Comparison of ENCODE assay signal across 8 cellular contexts in genomic region chr5:99471153-99471552, GRCh38.
DNase-seq lines count a peak whose midpoint lies in the region; ATAC-seq, FAIRE-seq and TF ChIP-seq lines count a peak whose summit lies in the region.
"Not testable (repeated sequence)": the region's sequence is repeated elsewhere in the genome, so short reads cannot be mapped to it uniquely, and the experiment has no call there.

No MANE protein-coding gene starts in this region.

- CTCF ChIA-PET in PC-3 (lab: Charles Lee), result not testable (repeated sequence)

- H3K36me3 ChIP-seq in PC-3 (ENCODE audit: low read depth, low read length); small intestine (ENCODE audit: control insufficient read depth in 2 of 2, insufficient read depth in 2 of 2, low read length in 2 of 2): not testable (repeated sequence)

- not testable (repeated sequence) for H3K9me2 ChIP-seq in PC-3 (replicated peaks; ENCODE audit: low read length)

- not testable (repeated sequence) for H3K4me1 ChIP-seq in PC-3 (ENCODE audit: insufficient read depth, low read length); small intestine (ENCODE audit: control insufficient read depth in 2 of 2, insufficient read depth in 1 of 2, low read depth in 1 of 2, low read length in 1 of 2)

- not testable (repeated sequence) for BruUV-seq in PC-3 (replicated peaks; lab: Mats Ljungman, UMichigan)

- FAIRE-seq in endometrium (lab: Jason Lieb, UNC) (peak; percentile 93), small intestine (lab: Jason Lieb, UNC) (peak; percentile 98)

- not testable (repeated sequence) for H3K79me2 ChIP-seq in PC-3 (ENCODE audit: low read length)

- POLR2A ChIA-PET in PC-3 (lab: Charles Lee; ENCODE audit: unreplicated experiment), result not testable (repeated sequence)

- not testable (repeated sequence) for H4K20me1 ChIP-seq in PC-3 (ENCODE audit: low read length)

- WGBS in small intestine, 3 donors, result 4 to 44% (median 22%) methylated on average over 1 of the region's 1 CpG

- TF ChIP-seq CTCF in 22Rv1 (IDR thresholded peaks at IDR 0.05); LNCaP clone FGC (IDR thresholded peaks at IDR 0.05; ENCODE audit: control insufficient read depth, extremely low read depth, insufficient read depth); PC-3 (conservative IDR thresholded peaks at IDR 0.05; ENCODE audit: low read depth, low read length): not testable (repeated sequence)

- not testable (repeated sequence) for H3K27me3 ChIP-seq in PC-3 (ENCODE audit: low read length); small intestine (ENCODE audit: control insufficient read depth in 2 of 2, insufficient read depth in 2 of 2, low read length in 2 of 2)

- not testable (repeated sequence) for H3K4me2 ChIP-seq in PC-3 (ENCODE audit: low read length)

- H2AFZ ChIP-seq in PC-3 (ENCODE audit: low read length), result not testable (repeated sequence)

- not testable (repeated sequence) for H3K9ac ChIP-seq in PC-3 (ENCODE audit: low read length)

- peak overlapping the region; percentile 59 for H3K27ac ChIP-seq in 22Rv1
- not testable (repeated sequence) for H3K27ac ChIP-seq in PC-3 (ENCODE audit: low read length); small intestine (ENCODE audit: low read depth in 1 of 2, low read length in 1 of 2)

- DNase-seq in DMS79 (lab: John Stamatoyannopoulos, UW), result peak; percentile 11
- peak; percentile 78 for DNase-seq in LNCaP clone FGC (ENCODE audit: low read depth)
- DNase-seq in NCI-H1417 (lab: John Stamatoyannopoulos, UW), result peak in 2 of 3 experiments; percentile 2 to 53
- peak; percentile 55 for DNase-seq in PC-3
- DNase-seq in SHP77 treated with DMSO at 0.1 percent for 48 hours (lab: John Stamatoyannopoulos, UW), result peak; percentile 27
- DNase-seq in small intestine, result peak; percentile 2

- ATAC-seq in PC-3, result peak; percentile 90

- H3K4me3 ChIP-seq in LNCaP clone FGC (ENCODE audit: low read depth, low read length); PC-3 (ENCODE audit: low read length); small intestine (ENCODE audit: low read depth in 1 of 2, low read length in 2 of 2): not testable (repeated sequence)

- not testable (repeated sequence) for H3K9me3 ChIP-seq in PC-3 (ENCODE audit: low read length); small intestine (ENCODE audit: control insufficient read depth, low read depth)

- intact Hi-C loops in PC-3 (cut with micrococcal nuclease), result not testable (repeated sequence)

- H3F3A ChIP-seq in PC-3 (ENCODE audit: low read length, unreplicated experiment), result not testable (repeated sequence)

Comparison
In these comparisons a context has a peak if more than half of its experiments do, and no peak if none do; other contexts are left out.
1. DNase-seq: peak in every context shown above with its lines; median percentile 78 in LNCaP clone FGC; 55 in PC-3; 28 in NCI-H1417; 27 in SHP77 treated with DMSO at 0.1 percent for 48 hours; 11 in DMS79; 2 in small intestine.